In the genomic region with DNA sequence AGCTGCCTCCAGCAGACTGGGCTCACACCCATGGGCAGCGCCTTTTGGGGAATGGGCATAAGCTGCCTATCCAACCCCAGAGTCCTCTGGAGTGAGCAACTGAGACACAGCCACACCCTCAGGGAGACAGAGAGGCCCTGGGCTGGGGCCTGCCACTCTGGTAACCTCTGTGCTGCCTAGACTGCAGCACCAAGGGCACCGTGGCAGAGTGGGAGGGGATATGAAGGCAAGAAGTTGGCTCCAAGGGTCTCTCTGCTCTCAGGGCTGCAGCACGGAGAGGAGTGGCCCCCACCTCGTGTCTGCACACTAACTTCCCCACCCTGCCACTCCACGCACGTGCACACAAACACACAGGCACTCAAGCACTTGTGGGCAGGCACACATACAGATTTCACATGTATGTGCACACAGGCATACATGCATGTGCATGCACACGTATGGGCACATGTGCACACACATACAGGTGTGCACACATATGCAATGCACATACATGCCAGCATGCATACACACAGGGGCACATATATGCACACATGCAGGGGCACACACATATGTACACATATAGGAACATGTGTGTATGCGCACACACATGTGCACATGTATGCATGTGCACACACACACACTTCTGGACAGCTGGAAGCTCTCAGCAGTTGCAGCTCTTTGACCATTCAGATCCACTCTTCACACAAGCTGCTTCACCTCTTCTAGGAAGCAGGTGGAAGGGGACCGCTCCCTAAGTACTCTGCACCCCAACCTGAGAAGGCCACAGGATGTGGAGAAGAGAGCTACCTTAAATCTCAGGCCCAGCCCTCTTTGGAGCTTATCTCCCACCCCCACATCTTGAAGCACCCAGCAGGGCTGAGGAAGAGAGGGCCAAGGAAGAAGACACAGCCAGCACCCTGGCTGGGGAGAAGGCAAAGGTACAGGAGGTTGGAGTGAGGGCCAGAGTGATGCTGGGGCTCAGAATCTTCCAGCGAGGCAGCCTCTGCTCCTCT, we compare ENCODE assay signal across 12 cellular contexts. TPM values are rescaled to one million over a fixed set of nuclear protein-coding genes. Genes with fewer than 3 reads are reported as not detected.
DNase-seq lines count a peak whose midpoint lies in the region; FAIRE-seq and TF ChIP-seq lines count a peak whose summit lies in the region.
"Had no signal": no experiment of that assay in that cellular context is flagged by ENCODE, and none has a peak within 500 bp of the region (broad histone marks: within the 10 kb centered on the region; RNA-seq: fewer than 3 reads in every experiment).

No MANE protein-coding gene starts in this region.

- H3K4me1 Mint-ChIP-seq in activated CD4-positive, alpha-beta T cell treated with anti-CD3 and anti-CD28 coated beads, Interleukin-2, amount 10 ng/mL, durations not matched to agents 24 days and 14 days = peaks cover 67% of the 10 kb centered on the region
- H3K4me1 Mint-ChIP-seq in astrocyte (ENCODE audit: low read depth, unreplicated experiment) = peaks cover 60% of the 10 kb centered on the region

- H3K36me3 ChIP-seq in astrocyte (ENCODE audit: insufficient read depth, low read length) (no peaks in the 10 kb centered on the region), keratinocyte (ENCODE audit: control insufficient read depth in 2 of 2, extremely low read depth in 1 of 2, insufficient read depth in 2 of 2, low read length in 2 of 2) (no peaks in the 10 kb centered on the region), suprapubic skin (no peaks in the 10 kb centered on the region)

- H3K4me2 ChIP-seq in astrocyte (ENCODE audit: low read length) = peak overlapping the region; percentile 75
- H3K4me2 ChIP-seq in keratinocyte (ENCODE audit: control insufficient read depth, extremely low read depth, insufficient read depth, low read depth, low read length) = peak overlapping the region; percentile 51

- H3K9me1 ChIP-seq in keratinocyte (ENCODE audit: control insufficient read depth, extremely low read depth, insufficient read depth, low read length) = no peaks in the 10 kb centered on the region

- dilution Hi-C loops in keratinocyte (cut with MboI; ENCODE audit: extremely low pct_ligation_motif_present, low sequenced_read_pairs) = no loop called here

- H3K9me3 ChIP-seq in astrocyte (ENCODE audit: insufficient read depth, low read depth, low read length) (no peaks in the 10 kb centered on the region), keratinocyte (ENCODE audit: control insufficient read depth, low read depth, low read length) (no peaks in the 10 kb centered on the region), suprapubic skin (no peaks in the 10 kb centered on the region)

- H4K20me1 ChIP-seq in astrocyte (ENCODE audit: insufficient read depth, low read length) (peaks cover 8% of the 10 kb centered on the region), keratinocyte (ENCODE audit: control insufficient read depth, extremely low read depth, insufficient read depth, low read length) (no peaks in the 10 kb centered on the region)

- H3K4me3 ChIP-seq in astrocyte (ENCODE audit: insufficient read depth, low read depth, low read length) = no peak overlapping the region
- H3K4me3 ChIP-seq in keratinocyte (ENCODE audit: control insufficient read depth in 2 of 3, extremely low read depth in 1 of 3, insufficient read depth in 2 of 3, low read depth in 1 of 3, low read length in 3 of 3) = no peak overlapping the region
- peak overlapping the region; percentile 22 for H3K4me3 ChIP-seq in suprapubic skin

- H3K27ac ChIP-seq in astrocyte (ENCODE audit: low read depth, low read length) (no peak overlapping the region), keratinocyte (ENCODE audit: control insufficient read depth, insufficient read depth, low read length) (no peak overlapping the region), suprapubic skin (no peak overlapping the region)

- in situ Hi-C loops in ACHN (cut with HindIII; ENCODE audit: low pct_ligation_motif_present, low pct_unique_long_range_greater_than_20kb, low sequenced_read_pairs) = no loop called here

- no peak overlapping the region for H2AFZ ChIP-seq in astrocyte (ENCODE audit: low read depth, low read length)
- no peak overlapping the region for H2AFZ ChIP-seq in keratinocyte (ENCODE audit: control insufficient read depth, low read length)

- H3K4me3 Mint-ChIP-seq in activated CD4-positive, alpha-beta T cell treated with anti-CD3 and anti-CD28 coated beads, Interleukin-2, amount 10 ng/mL, durations not matched to agents 24 days and 14 days = peak overlapping the region; percentile 96
- no peak overlapping the region for H3K4me3 Mint-ChIP-seq in astrocyte (ENCODE audit: unreplicated experiment)
- H3K4me3 Mint-ChIP-seq: memory B cell had no signal

- H3K27me3 ChIP-seq in astrocyte (ENCODE audit: insufficient read depth, low read length) (peaks cover 23% of the 10 kb centered on the region), keratinocyte (ENCODE audit: control insufficient read depth, extremely low read depth, insufficient read depth, low read length) (peaks cover 47% of the 10 kb centered on the region), suprapubic skin (peaks cover 63% of the 10 kb centered on the region)

- H3K27ac Mint-ChIP-seq in activated CD4-positive, alpha-beta T cell treated with anti-CD3 and anti-CD28 coated beads, Interleukin-2, amount 10 ng/mL, durations not matched to agents 24 days and 14 days = peak overlapping the region; percentile 77
- peak overlapping the region; percentile 66 for H3K27ac Mint-ChIP-seq in astrocyte (ENCODE audit: unreplicated experiment)
- H3K27ac Mint-ChIP-seq: memory B cell had no signal

- H3K79me2 ChIP-seq in astrocyte (ENCODE audit: insufficient read depth, low read length) (peaks cover 5% of the 10 kb centered on the region), keratinocyte (ENCODE audit: control insufficient read depth, insufficient read depth, low read length) (no peaks in the 10 kb centered on the region)

- FAIRE-seq in astrocyte (lab: Jason Lieb, UNC) (no peak), keratinocyte (lab: Jason Lieb, UNC) (no peak)
- FAIRE-seq: urothelium cell line had no signal

- TF ChIP-seq EP300 in suprapubic skin (IDR thresholded peaks at IDR 0.05) = no peak

- H3K4me1 ChIP-seq in astrocyte (ENCODE audit: insufficient read depth, low read length) = peaks cover 30% of the 10 kb centered on the region
- peaks cover 12% of the 10 kb centered on the region for H3K4me1 ChIP-seq in keratinocyte (ENCODE audit: control insufficient read depth, extremely low read depth, insufficient read depth, low read length)
- H3K4me1 ChIP-seq in suprapubic skin = peaks cover 55% of the 10 kb centered on the region

- peaks cover 7% of the 10 kb centered on the region for H3K36me3 Mint-ChIP-seq in activated CD4-positive, alpha-beta T cell treated with anti-CD3 and anti-CD28 coated beads, Interleukin-2, amount 10 ng/mL, durations not matched to agents 24 days and 14 days (ENCODE audit: low read depth)
- no peaks in the 10 kb centered on the region for H3K36me3 Mint-ChIP-seq in astrocyte (ENCODE audit: low read depth, unreplicated experiment)
- H3K36me3 Mint-ChIP-seq: memory B cell had no signal

- 75% methylated on average over 5 of the region's 10 CpGs for WGBS in suprapubic skin

- peaks cover under 1% of the 10 kb centered on the region for H3K27me3 Mint-ChIP-seq in activated CD4-positive, alpha-beta T cell treated with anti-CD3 and anti-CD28 coated beads, Interleukin-2, amount 10 ng/mL, durations not matched to agents 24 days and 14 days
- H3K27me3 Mint-ChIP-seq in astrocyte (ENCODE audit: low read depth, unreplicated experiment) = peaks cover 15% of the 10 kb centered on the region

- no peak for TF ChIP-seq POLR2A in suprapubic skin (IDR thresholded peaks at IDR 0.05)

- DNase-seq in activated CD4-positive, alpha-beta T cell treated with anti-CD3 and anti-CD28 coated beads, Interleukin-2, amount 10 ng/mL, durations not matched to agents 24 days and 14 days = peak; percentile 74
- DNase-seq in activated CD4-positive, alpha-beta T cell treated with anti-CD3 and anti-CD28 coated beads, Interleukin-2, amount 50 U/mL, for 48 hours = no peak
- DNase-seq in astrocyte (ENCODE audit: low read depth) = no peak
- DNase-seq in keratinocyte (ENCODE audit: low read depth, low spot score) = no peak
- no peak for DNase-seq in suprapubic skin (ENCODE audit: low spot score in 2 of 2)
- DNase-seq in activated naive CD4-positive, alpha-beta T cell (lab: John Stamatoyannopoulos, UW) = no peak
- DNase-seq in ACHN = no peak
- DNase-seq in NCI-H2227 treated with DMSO at 0.1 percent for 48 hours (lab: John Stamatoyannopoulos, UW) = no peak
- DNase-seq: effector memory CD4-positive, alpha-beta T cell had no signal

- TF ChIP-seq CTCF in astrocyte (IDR thresholded peaks at IDR 0.05; ENCODE audit: insufficient read depth, low read depth, low read length) = no peak
- no peak for TF ChIP-seq CTCF in keratinocyte (optimal IDR thresholded peaks at IDR 0.05 in 1 of 3, IDR thresholded peaks at IDR 0.05 in 1 of 3, conservative IDR thresholded peaks at IDR 0.05 in 1 of 3; ENCODE audit: extremely low read depth in 1 of 3, insufficient read depth in 2 of 3, low read length in 3 of 3)
- TF ChIP-seq CTCF in suprapubic skin (IDR thresholded peaks at IDR 0.05) = no peak

- no peaks in the 10 kb centered on the region for H3K9me3 Mint-ChIP-seq in activated CD4-positive, alpha-beta T cell treated with anti-CD3 and anti-CD28 coated beads, Interleukin-2, amount 10 ng/mL, durations not matched to agents 24 days and 14 days
- H3K9me3 Mint-ChIP-seq in astrocyte (ENCODE audit: unreplicated experiment) = no peaks in the 10 kb centered on the region
- H3K9me3 Mint-ChIP-seq: H9, memory B cell had no signal

- H3K9ac ChIP-seq in astrocyte (ENCODE audit: low read length) (no peak overlapping the region), keratinocyte (ENCODE audit: control insufficient read depth, extremely low read depth, insufficient read depth, low read length) (no peak overlapping the region)

- intact Hi-C loops in activated CD4-positive, alpha-beta T cell treated with anti-CD3 and anti-CD28 coated beads, Interleukin-2, amount 10 ng/mL, durations not matched to agents 24 days and 14 days (cut with micrococcal nuclease) = no loop called here

RNA-seq across cellular contexts. Expression of a gene that starts 4.3 kb away (rescaled TPM):
- total RNA-seq in activated CD4-positive, alpha-beta T cell treated with anti-CD3 and anti-CD28 coated beads, Interleukin-2, amount 10 ng/mL, durations not matched to agents 24 days and 14 days = 90.5 and 91.8 TPM in 2 replicates
- total RNA-seq in astrocyte (13.1 and 16.7 TPM in 2 replicates), suprapubic skin (10 to 100 TPM in 1 of 4 donors, 1 to 10 TPM in 3; 6.6 to 15.0 (median 9.5) TPM)
- polyA plus RNA-seq in keratinocyte = 0.30 to 0.66 TPM (median 0.36 TPM) in 3 replicates
- 1.5 TPM for polyA plus RNA-seq in keratinocyte (2011; ENCODE audit: low read depth)
- 0.26 TPM in 2 replicates for polyA plus RNA-seq in keratinocyte (2011; cell fraction: cytosol; rRNA removed)
- polyA plus RNA-seq in keratinocyte (2011; cell fraction: nucleus; rRNA removed) = 1.5 and 1.6 TPM in 2 replicates
- 0.34 and 1.7 TPM in 2 replicates for polyA plus RNA-seq in keratinocyte (2012; ENCODE audit: low replicate concordance)
- polyA minus RNA-seq in keratinocyte = 2.4 to 5.6 TPM (median 4.4 TPM) in 3 replicates
- not detected for polyA minus RNA-seq in keratinocyte (2011; cell fraction: cytosol; rRNA and poly(A)+ RNA removed)
- polyA minus RNA-seq in keratinocyte (2011; cell fraction: nucleus; rRNA and poly(A)+ RNA removed) = 1.5 and 3.0 TPM in 2 replicates
